ENCODE assay signal across 25 cellular contexts in the genomic region with DNA sequence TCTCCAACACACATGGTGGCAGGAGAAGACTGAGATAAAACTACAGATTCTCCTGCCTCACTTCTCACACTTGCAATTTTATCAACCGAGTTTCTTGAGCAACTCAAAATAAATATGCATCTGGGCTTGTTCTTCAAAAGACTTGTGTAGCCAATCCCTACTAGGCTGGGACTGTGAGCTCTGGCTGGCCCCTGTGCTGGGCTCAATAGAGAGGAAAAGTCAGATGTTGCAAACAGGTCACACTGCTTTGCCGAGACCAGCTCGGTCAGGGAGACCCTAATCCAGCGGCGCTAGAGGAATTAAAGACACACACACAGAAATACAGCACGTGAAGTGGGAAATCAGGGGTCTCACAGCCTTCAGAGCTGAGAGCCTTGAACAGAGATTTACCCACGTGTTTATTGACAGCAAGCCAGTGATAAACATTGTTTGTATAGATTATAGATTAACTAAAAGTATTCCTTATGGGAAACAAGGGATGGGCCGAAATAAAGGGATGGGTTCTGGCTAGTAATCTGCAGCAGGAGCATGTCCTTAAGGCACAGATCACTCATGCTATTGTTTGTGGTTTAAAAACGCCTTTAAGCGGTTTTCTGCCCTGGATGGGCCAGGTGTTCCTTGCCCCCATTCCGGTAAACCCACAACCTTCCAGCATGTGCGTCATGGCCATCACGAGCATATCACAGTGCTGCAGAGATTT.
"Had no signal": no experiment of that assay in that cellular context is flagged by ENCODE, and none has a peak within 500 bp of the region (broad histone marks: within the 10 kb centered on the region; RNA-seq: fewer than 3 reads in every experiment).

No MANE protein-coding gene starts in this region.

- DNase-seq: activated CD4-positive, alpha-beta T cell treated with anti-CD3 and anti-CD28 coated beads for 36 hours; activated CD4-positive, alpha-beta T cell treated with anti-CD3 and anti-CD28 coated beads, Interleukin-2, amount 50 U/mL, for 48 hours; activated CD4-positive, CD25-positive, alpha-beta regulatory T cell; activated CD8-positive, alpha-beta memory T cell treated with anti-CD3 and anti-CD28 coated beads for 24 hours; activated effector memory CD4-positive, alpha-beta T cell treated with anti-CD3 and anti-CD28 coated beads, Interleukin-2, amount 50 U/mL, for 16 hours; activated naive CD4-positive, alpha-beta T cell treated with anti-CD3 and anti-CD28 coated beads for 36 hours; activated naive CD8-positive, alpha-beta T cell treated with anti-CD3 and anti-CD28 coated beads for 36 hours; activated T-cell treated with anti-CD3 and anti-CD28 coated beads, Interleukin-2, amount 50 U/mL, for 1 hour; brain microvascular endothelial cell; caudate nucleus; cortex of kidney; foreskin fibroblast; naive B cell; nephron progenitor cell; psoas muscle; stimulated activated CD4-positive, alpha-beta T cell treated with anti-CD3 and anti-CD28 coated beads, Interleukin-12 subunit alpha, Interleukin-12 subunit beta, amount 100 ng/mL, for 4 hours; stimulated activated CD4-positive, alpha-beta T cell treated with anti-CD3 and anti-CD28 coated beads, Interleukin-4, amount 100 ng/mL, for 1 hour; stimulated activated naive CD8-positive, alpha-beta T cell treated with anti-CD3 and anti-CD28 coated beads, Interleukin-15, Interleukin-2, amounts not matched to agents 100 U/mL and 50 U/mL, for 24 hours; T-cell; upper lobe of left lung had no signal

- H3K36me3 Mint-ChIP-seq: activated naive CD8-positive, alpha-beta T cell treated with anti-CD3 and anti-CD28 coated beads for 36 hours; mesothelial cell of epicardium; naive B cell; T-cell had no signal

- H3K9ac ChIP-seq: parathyroid adenoma had no signal

- H3K79me2 ChIP-seq: parathyroid adenoma had no signal

- H3K27me3 ChIP-seq: ascending aorta, brain microvascular endothelial cell, upper lobe of left lung had no signal

- H3K9me3 ChIP-seq: ascending aorta, psoas muscle, upper lobe of left lung had no signal

- H2AFZ ChIP-seq: parathyroid adenoma had no signal

- H3K4me3 ChIP-seq: ascending aorta, psoas muscle, upper lobe of left lung had no signal

- H3K4me3 Mint-ChIP-seq: activated CD4-positive, alpha-beta T cell treated with anti-CD3 and anti-CD28 coated beads for 36 hours; activated naive CD4-positive, alpha-beta T cell treated with anti-CD3 and anti-CD28 coated beads for 36 hours; activated naive CD8-positive, alpha-beta T cell treated with anti-CD3 and anti-CD28 coated beads for 36 hours; activated T-helper 1 cell treated with anti-CD3 and anti-CD28 coated beads, Interleukin-12 subunit alpha, Interleukin-12 subunit beta, Interleukin-2, Interleukin-4 antibody, amounts not matched to agents 30 ng/mL and 10 ng/mL and 1 ng/mL, durations not matched to agents 14 hours and 24 hours and 36 hours; mesothelial cell of epicardium; naive B cell; nephron progenitor cell; T-cell had no signal

- H3K36me3 ChIP-seq: ascending aorta, brain microvascular endothelial cell, upper lobe of left lung had no signal

- H3K27ac Mint-ChIP-seq: activated CD4-positive, alpha-beta T cell treated with anti-CD3 and anti-CD28 coated beads for 36 hours; activated naive CD4-positive, alpha-beta T cell treated with anti-CD3 and anti-CD28 coated beads for 36 hours; activated naive CD8-positive, alpha-beta T cell treated with anti-CD3 and anti-CD28 coated beads for 36 hours; activated T-helper 1 cell treated with anti-CD3 and anti-CD28 coated beads, Interleukin-12 subunit alpha, Interleukin-12 subunit beta, Interleukin-2, Interleukin-4 antibody, amounts not matched to agents 30 ng/mL and 10 ng/mL and 1 ng/mL, durations not matched to agents 14 hours and 24 hours and 36 hours; mesothelial cell of epicardium; naive B cell; nephron progenitor cell; T-cell had no signal

- ATAC-seq: activated CD4-positive, alpha-beta T cell treated with anti-CD3 and anti-CD28 coated beads for 36 hours; esophagus mucosa; stimulated activated naive CD8-positive, alpha-beta T cell treated with anti-CD3 and anti-CD28 coated beads, Interleukin-15, Interleukin-2, amounts not matched to agents 100 U/mL and 50 U/mL, for 24 hours; T-cell had no signal

- H3K27ac ChIP-seq: ascending aorta, brain microvascular endothelial cell, parathyroid adenoma, psoas muscle, upper lobe of left lung had no signal

- H3K27me3 Mint-ChIP-seq: activated CD4-positive, alpha-beta T cell treated with anti-CD3 and anti-CD28 coated beads for 36 hours had no signal

- H3K4me1 Mint-ChIP-seq: activated CD4-positive, alpha-beta T cell treated with anti-CD3 and anti-CD28 coated beads for 36 hours; activated naive CD8-positive, alpha-beta T cell treated with anti-CD3 and anti-CD28 coated beads for 36 hours; naive B cell; T-cell had no signal

- H3K4me1 ChIP-seq: parathyroid adenoma had no signal

- H3K9me3 Mint-ChIP-seq: activated naive CD4-positive, alpha-beta T cell treated with anti-CD3 and anti-CD28 coated beads for 36 hours; activated naive CD8-positive, alpha-beta T cell treated with anti-CD3 and anti-CD28 coated beads for 36 hours; activated T-helper 1 cell treated with anti-CD3 and anti-CD28 coated beads, Interleukin-12 subunit alpha, Interleukin-12 subunit beta, Interleukin-2, Interleukin-4 antibody, amounts not matched to agents 30 ng/mL and 10 ng/mL and 1 ng/mL, durations not matched to agents 14 hours and 24 hours and 36 hours; mesothelial cell of epicardium; naive B cell; T-cell had no signal
